Comparison of ENCODE assay signal across 8 cellular contexts in the genomic region with DNA sequence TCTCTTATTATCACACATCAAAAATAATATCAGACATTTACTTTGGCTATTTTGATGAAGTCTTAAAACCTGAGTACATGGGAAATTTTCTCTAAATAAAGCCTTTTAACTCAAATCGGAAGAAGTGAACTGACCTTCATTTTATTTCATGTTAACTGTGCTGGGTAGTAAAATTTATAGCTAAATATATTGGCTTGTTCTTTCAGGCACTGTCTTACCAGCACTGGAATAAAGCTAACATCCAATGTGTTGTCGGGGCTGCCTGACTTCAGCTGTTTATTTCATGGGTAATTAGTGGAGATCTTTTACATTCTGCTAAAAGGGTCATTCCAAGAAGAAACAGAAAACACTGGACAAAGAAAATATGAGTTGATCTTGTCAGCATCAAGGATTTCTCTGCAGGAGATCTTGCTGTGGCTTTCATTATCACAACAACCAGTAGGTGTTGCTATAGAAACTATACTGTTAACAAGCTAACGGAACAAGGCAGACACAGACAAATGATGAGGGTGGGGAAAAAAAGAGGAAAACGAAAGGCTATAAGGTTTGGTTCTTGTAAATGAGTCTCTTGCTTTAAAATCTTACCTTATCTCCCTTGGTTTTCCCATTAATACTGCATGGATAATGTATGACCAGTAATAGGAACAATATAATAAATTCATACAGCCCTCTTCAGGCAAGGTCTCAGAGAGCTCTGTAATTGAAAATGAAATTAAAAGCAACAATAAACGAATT.
DNase-seq lines count a peak whose midpoint lies in the region; ATAC-seq and TF ChIP-seq lines count a peak whose summit lies in the region.

No MANE protein-coding gene starts in this region.

- POLR2A ChIA-PET in GM10248 (lab: Yijun Ruan, JAX), result no interaction called here

- H3K4me1 Mint-ChIP-seq in activated T-helper 1 cell treated with anti-CD3 and anti-CD28 coated beads, Interleukin-12 subunit alpha, Interleukin-12 subunit beta, Interleukin-2, Interleukin-4 antibody, amounts not matched to agents 30 ng/mL and 10 ng/mL and 1 ng/mL, durations not matched to agents 14 hours and 24 hours and 36 hours (ENCODE audit: low read depth), result no peaks in the 10 kb centered on the region
- no peaks in the 10 kb centered on the region for H3K4me1 Mint-ChIP-seq in T-helper 17 cell

- H3K27ac ChIP-seq in RWPE2 (ENCODE audit: poor library complexity, severe bottlenecking), result no peak overlapping the region

- H3K9me3 ChIP-seq in RWPE2 (ENCODE audit: severe bottlenecking) (no peaks in the 10 kb centered on the region), T-helper 17 cell (ENCODE audit: control insufficient read depth, low read length, poor library complexity, severe bottlenecking) (no peaks in the 10 kb centered on the region)

- no peak overlapping the region for H3K27ac Mint-ChIP-seq in activated T-helper 1 cell treated with anti-CD3 and anti-CD28 coated beads, Interleukin-12 subunit alpha, Interleukin-12 subunit beta, Interleukin-2, Interleukin-4 antibody, amounts not matched to agents 30 ng/mL and 10 ng/mL and 1 ng/mL, durations not matched to agents 14 hours and 24 hours and 36 hours
- H3K27ac Mint-ChIP-seq in T-helper 17 cell, result no peak overlapping the region

- no peaks in the 10 kb centered on the region for H3K27me3 Mint-ChIP-seq in activated T-helper 1 cell treated with anti-CD3 and anti-CD28 coated beads, Interleukin-12 subunit alpha, Interleukin-12 subunit beta, Interleukin-2, Interleukin-4 antibody, amounts not matched to agents 30 ng/mL and 10 ng/mL and 1 ng/mL, durations not matched to agents 14 hours and 24 hours and 36 hours (ENCODE audit: insufficient read depth)
- H3K27me3 Mint-ChIP-seq in T-helper 17 cell, result peaks cover 6% of the 10 kb centered on the region

- no peaks in the 10 kb centered on the region for H3K9me3 Mint-ChIP-seq in activated T-helper 1 cell treated with anti-CD3 and anti-CD28 coated beads, Interleukin-12 subunit alpha, Interleukin-12 subunit beta, Interleukin-2, Interleukin-4 antibody, amounts not matched to agents 30 ng/mL and 10 ng/mL and 1 ng/mL, durations not matched to agents 14 hours and 24 hours and 36 hours

- H3K36me3 ChIP-seq in RWPE2 (ENCODE audit: low read depth), result no peaks in the 10 kb centered on the region

- intact Hi-C loops in activated T-helper 1 cell treated with anti-CD3 and anti-CD28 coated beads, Interleukin-12 subunit alpha, Interleukin-12 subunit beta, Interleukin-2, Interleukin-4 antibody, amounts not matched to agents 30 ng/mL and 10 ng/mL and 1 ng/mL, durations not matched to agents 14 hours and 24 hours and 36 hours (cut with micrococcal nuclease), result no loop called here

- no peak for TF ChIP-seq CTCF in GM10248 (IDR thresholded peaks at IDR 0.05; ENCODE audit: control extremely low read depth, extremely low read depth, low read depth, missing control alignments)
- peak; percentile 64 for TF ChIP-seq CTCF in RWPE2 (IDR thresholded peaks at IDR 0.05; ENCODE audit: poor library complexity, severe bottlenecking)
- no peak for TF ChIP-seq CTCF in omental fat pad (IDR thresholded peaks at IDR 0.05)

- no peak overlapping the region for H3K4me3 ChIP-seq in RWPE2 (ENCODE audit: severe bottlenecking)

- no peaks in the 10 kb centered on the region for H3K27me3 ChIP-seq in RWPE2 (ENCODE audit: insufficient read depth, poor library complexity, severe bottlenecking)

- no peaks in the 10 kb centered on the region for H3K4me1 ChIP-seq in RWPE2 (ENCODE audit: insufficient read depth, poor library complexity, severe bottlenecking)

- CTCF ChIA-PET in GM10248 (lab: Yijun Ruan, JAX), result interaction anchor here (0.8 to 1.7 kb wide), 6 partner anchors 9 to 132 kb away, joined by 3 to 4 read pairs (median 3); no protein-coding TSS in a partner anchor

- ATAC-seq in GM21526 (IDR thresholded peaks at IDR 0.05; ENCODE audit: low FRiP score, unreplicated experiment) (peak; percentile 92), RWPE2 (ENCODE audit: low read depth) (peak; percentile 45; the same call in 1 of the 3 replicates), T-helper 17 cell (no peak), omental fat pad (ENCODE audit: low FRiP score) (no peak)

- H3K4me3 Mint-ChIP-seq in activated T-helper 1 cell treated with anti-CD3 and anti-CD28 coated beads, Interleukin-12 subunit alpha, Interleukin-12 subunit beta, Interleukin-2, Interleukin-4 antibody, amounts not matched to agents 30 ng/mL and 10 ng/mL and 1 ng/mL, durations not matched to agents 14 hours and 24 hours and 36 hours, result no peak overlapping the region
- no peak overlapping the region for H3K4me3 Mint-ChIP-seq in T-helper 17 cell

- no peaks in the 10 kb centered on the region for H3K36me3 Mint-ChIP-seq in activated T-helper 1 cell treated with anti-CD3 and anti-CD28 coated beads, Interleukin-12 subunit alpha, Interleukin-12 subunit beta, Interleukin-2, Interleukin-4 antibody, amounts not matched to agents 30 ng/mL and 10 ng/mL and 1 ng/mL, durations not matched to agents 14 hours and 24 hours and 36 hours (ENCODE audit: low read depth)
- no peaks in the 10 kb centered on the region for H3K36me3 Mint-ChIP-seq in T-helper 17 cell (ENCODE audit: low read depth)

- peak; percentile 10 for DNase-seq in GM10248 (ENCODE audit: extremely low spot score)
- peak; percentile 45 for DNase-seq in HPDE6-E6E7 (ENCODE audit: extremely low spot score)
- DNase-seq in RWPE2 (ENCODE audit: low spot score), result no peak
- peak; percentile 4 for DNase-seq in foreskin melanocyte
- no peak for DNase-seq in activated T-helper 1 cell treated with anti-CD3 and anti-CD28 coated beads, Interleukin-12 subunit alpha, Interleukin-12 subunit beta, Interleukin-2, Interleukin-4 antibody, amounts not matched to agents 30 ng/mL and 10 ng/mL and 1 ng/mL, durations not matched to agents 14 hours and 24 hours and 36 hours (ENCODE audit: low spot score)
- DNase-seq in T-helper 17 cell, result no peak
- no peak for DNase-seq in omental fat pad (ENCODE audit: low spot score)

Comparison
In these comparisons a context has a peak if more than half of its experiments do, and no peak if none do; other contexts are left out.
1. DNase-seq: peak in GM10248 (single experiment), HPDE6-E6E7 (single experiment) and foreskin melanocyte (single experiment); none in RWPE2 (single experiment), activated T-helper 1 cell treated with anti-CD3 and anti-CD28 coated beads, Interleukin-12 subunit alpha, Interleukin-12 subunit beta, Interleukin-2, Interleukin-4 antibody, amounts not matched to agents 30 ng/mL and 10 ng/mL and 1 ng/mL, durations not matched to agents 14 hours and 24 hours and 36 hours (single experiment), T-helper 17 cell (0 of 3) and omental fat pad (single experiment).
2. ATAC-seq: peak in GM21526 (single experiment) and RWPE2 (single experiment); none in T-helper 17 cell (single experiment) and omental fat pad (single experiment).